Comparison of ENCODE assay signal across 13 cellular contexts in genomic region chr1:225415967-225416745, GRCh38. TPM values are rescaled to one million over a fixed set of nuclear protein-coding genes. Genes with fewer than 3 reads are reported as not detected.
DNase-seq lines count a peak whose midpoint lies in the region; ATAC-seq and TF ChIP-seq lines count a peak whose summit lies in the region.
"Had no signal": no experiment of that assay in that cellular context is flagged by ENCODE, and none has a peak within 500 bp of the region (broad histone marks: within the 10 kb centered on the region; RNA-seq: fewer than 3 reads in every experiment).

No MANE protein-coding gene starts in this region.

- 0 out of 2 replicates have a peak, but pooled peaks cover 5% of the 10 kb centered on the region for H4K20me1 ChIP-seq in MM.1S (ENCODE audit: insufficient read depth, low read length)

- no peaks in the 10 kb centered on the region for H3K9me3 Mint-ChIP-seq in Caco-2 (ENCODE audit: unreplicated experiment)
- H3K9me3 Mint-ChIP-seq: CD4-positive, alpha-beta T cell; HFFc6 had no signal

- H3K4me1 Mint-ChIP-seq in Caco-2 (ENCODE audit: low read depth, unreplicated experiment): peaks cover 14% of the 10 kb centered on the region

- CTCF ChIA-PET in A673 (lab: Charles Lee): no interaction called here
- CTCF ChIA-PET in Caco-2 (lab: Charles Lee): interaction anchor here (0.6 kb wide), 1 partner anchor 63 kb away, joined by 3 read pairs; no protein-coding TSS in a partner anchor

- intact Hi-C loops in A673 (cut with micrococcal nuclease; ENCODE audit: unreplicated experiment): no loop called here
- intact Hi-C loops in Caco-2 (cut with micrococcal nuclease; ENCODE audit: unreplicated experiment): loop anchor here (5.0 kb wide), 1 partner anchor 189 kb away; no protein-coding TSS in a partner anchor
- intact Hi-C loops in left ventricle myocardium superior (cut with micrococcal nuclease): no loop called here

- H3K4me3 ChIP-seq in A673 (ENCODE audit: low read depth, low read length, poor library complexity, severe bottlenecking) (no peak overlapping the region), Caco-2 (ENCODE audit: low read depth, low read length) (no peak overlapping the region), neutrophil (ENCODE audit: low read depth in 1 of 2, low read length in 1 of 2) (no peak overlapping the region), MM.1S (ENCODE audit: low read length) (no peak overlapping the region)
- H3K4me3 ChIP-seq: BLaER1 treated with 17β-estradiol and CSF1 and Interleukin-3, amounts not matched to agents 10 nM and 100 nM; HAP-1 had no signal

- DNase-seq in A673 (ENCODE audit: low spot score) (peak; percentile 30), Caco-2 (no peak), MM.1S (no peak), left ventricle myocardium superior (no peak)
- DNase-seq: CD4-positive, alpha-beta T cell; DND-41; GDM1; HFFc6 had no signal

- H3K9me3 ChIP-seq in A673 (ENCODE audit: low read depth, low read length, poor library complexity, severe bottlenecking): no peaks in the 10 kb centered on the region
- H3K9me3 ChIP-seq in Caco-2: no peaks in the 10 kb centered on the region
- H3K9me3 ChIP-seq in neutrophil: no peaks in the 10 kb centered on the region
- H3K9me3 ChIP-seq in MM.1S (replicated peaks; ENCODE audit: insufficient read depth, low read length): no peaks in the 10 kb centered on the region
- H3K9me3 ChIP-seq: BLaER1 treated with 17β-estradiol and CSF1 and Interleukin-3, amounts not matched to agents 10 nM and 100 nM; HAP-1 had no signal

- H3K4me1 ChIP-seq in A673 (ENCODE audit: insufficient read depth, low read length, poor library complexity, severe bottlenecking): peaks cover 18% of the 10 kb centered on the region
- peaks cover 33% of the 10 kb centered on the region for H3K4me1 ChIP-seq in Caco-2
- H3K4me1 ChIP-seq in neutrophil (ENCODE audit: control insufficient read depth in 1 of 2, insufficient read depth in 1 of 2, low read depth in 1 of 2, low read length in 1 of 2): peaks cover 49 to 70% of the 10 kb centered on the region in 2 experiments
- H3K4me1 ChIP-seq in MM.1S (ENCODE audit: low read length): no peaks in the 10 kb centered on the region
- H3K4me1 ChIP-seq: HAP-1 had no signal

- H3F3A ChIP-seq in MM.1S (ENCODE audit: insufficient read depth, low read length): no peaks in the 10 kb centered on the region

- H3K27me3 ChIP-seq in A673 (replicated peaks; ENCODE audit: insufficient read depth, low read depth, low read length, poor library complexity): no peaks in the 10 kb centered on the region
- H3K27me3 ChIP-seq in Caco-2 (replicated peaks; ENCODE audit: control insufficient read depth, insufficient read depth, low read length): no peaks in the 10 kb centered on the region
- no peaks in the 10 kb centered on the region for H3K27me3 ChIP-seq in neutrophil
- no peaks in the 10 kb centered on the region for H3K27me3 ChIP-seq in MM.1S (replicated peaks; ENCODE audit: insufficient read depth, low read length)
- H3K27me3 ChIP-seq: BLaER1 treated with 17β-estradiol and CSF1 and Interleukin-3, amounts not matched to agents 10 nM and 100 nM had no signal

- H3K27ac ChIP-seq in A673 (ENCODE audit: low read depth, low read length, poor library complexity, severe bottlenecking): no peak overlapping the region
- peak overlapping the region; percentile 91 for H3K27ac ChIP-seq in VCaP
- peak overlapping the region; percentile 70 for H3K27ac ChIP-seq in neutrophil
- no peak overlapping the region for H3K27ac ChIP-seq in MM.1S (ENCODE audit: low read length)
- H3K27ac ChIP-seq: BLaER1 treated with 17β-estradiol and CSF1 and Interleukin-3, amounts not matched to agents 10 nM and 100 nM had no signal

- H3K36me3 ChIP-seq in A673 (ENCODE audit: insufficient read depth, low read length, poor library complexity, severe bottlenecking): peaks cover 92% of the 10 kb centered on the region
- H3K36me3 ChIP-seq in Caco-2 (ENCODE audit: control insufficient read depth, insufficient read depth, low read length): peaks cover 4% of the 10 kb centered on the region; the same call in 1 of the 2 replicates
- peaks cover 97% of the 10 kb centered on the region for H3K36me3 ChIP-seq in neutrophil
- H3K36me3 ChIP-seq in MM.1S (replicated peaks; ENCODE audit: insufficient read depth, low read length): peaks cover 59% of the 10 kb centered on the region

- no peak overlapping the region for H3K4me3 Mint-ChIP-seq in Caco-2 (ENCODE audit: unreplicated experiment)
- H3K4me3 Mint-ChIP-seq: CD4-positive, alpha-beta T cell; HFFc6 had no signal

- H3K4me2 ChIP-seq in MM.1S (ENCODE audit: low read depth, low read length): no peak overlapping the region
- H3K4me2 ChIP-seq: BLaER1 treated with 17β-estradiol and CSF1 and Interleukin-3, amounts not matched to agents 10 nM and 100 nM had no signal

- no peak overlapping the region for H2AFZ ChIP-seq in MM.1S (ENCODE audit: low read length)

- no peak overlapping the region for H3K9ac ChIP-seq in MM.1S (ENCODE audit: low read length)
- H3K9ac ChIP-seq: BLaER1 treated with 17β-estradiol and CSF1 and Interleukin-3, amounts not matched to agents 10 nM and 100 nM had no signal

- no peaks in the 10 kb centered on the region for H3K9me2 ChIP-seq in MM.1S (replicated peaks; ENCODE audit: insufficient read depth, low read length)

- POLR2A ChIA-PET in A673 (lab: Charles Lee; ENCODE audit: low non-redundant PET) (no interaction called here), Caco-2 (lab: Charles Lee) (no interaction called here)

- no peak for TF ChIP-seq CTCF in A673 (conservative IDR thresholded peaks at IDR 0.05; ENCODE audit: low read depth, low read length)
- TF ChIP-seq CTCF in Caco-2 (IDR thresholded peaks at IDR 0.05; ENCODE audit: insufficient read depth in 1 of 2, low read depth in 1 of 2, low read length in 1 of 2, severe bottlenecking in 1 of 2, unreplicated experiment in 1 of 2): no peak
- TF ChIP-seq CTCF in VCaP (conservative IDR thresholded peaks at IDR 0.05): no peak
- no peak for TF ChIP-seq CTCF in neutrophil (IDR thresholded peaks at IDR 0.05)
- TF ChIP-seq CTCF in MM.1S (IDR thresholded peaks at IDR 0.05; ENCODE audit: low read length): no peak

- peaks cover 92% of the 10 kb centered on the region for H3K79me2 ChIP-seq in MM.1S (ENCODE audit: low read length)

- H3K27ac Mint-ChIP-seq in Caco-2 (ENCODE audit: unreplicated experiment): peak overlapping the region; percentile 19
- H3K27ac Mint-ChIP-seq: CD4-positive, alpha-beta T cell; HFFc6 had no signal

- ATAC-seq in left ventricle myocardium superior (no peak), GM19023 (IDR thresholded peaks at IDR 0.05; ENCODE audit: unreplicated experiment) (no peak)

- no TSS peak for BruUV-seq in A673 (replicated peaks; lab: Mats Ljungman, UMichigan)
- BruUV-seq in Caco-2 (replicated peaks; lab: Mats Ljungman, UMichigan): no TSS peak

- H3K36me3 Mint-ChIP-seq in Caco-2 (ENCODE audit: insufficient read depth, unreplicated experiment): peaks cover 76% of the 10 kb centered on the region

- no peaks in the 10 kb centered on the region for H3K27me3 Mint-ChIP-seq in Caco-2 (ENCODE audit: insufficient read depth, unreplicated experiment)
- H3K27me3 Mint-ChIP-seq: CD4-positive, alpha-beta T cell had no signal

RNA-seq across cellular contexts. Expression of gene LBR, which starts 11.7 kb away (rescaled TPM):
- total RNA-seq in A673 (2021): 147 and 174 TPM in 2 replicates
- total RNA-seq in Caco-2 (2022): 127 and 149 TPM in 2 replicates
- 9.5 TPM for total RNA-seq in left ventricle myocardium superior

Comparison
In these comparisons a context has a peak if more than half of its experiments do, and no peak if none do; other contexts are left out.
1. H3K27ac ChIP-seq: peak in VCaP (single experiment) and neutrophil (single experiment); none in A673 (single experiment) and MM.1S (single experiment).
2. RNA of gene LBR, which starts 11.7 kb away (total RNA-seq): 127 to 149 TPM in Caco-2 and 147 to 174 TPM in A673; 9.5 TPM in left ventricle myocardium superior (single experiment); every median in the first group is over 10 times any median in the second.